ENCODE assay signal across 1 cellular context in genomic region chr17:50150354-50151040, GRCh38.
TF ChIP-seq lines count a peak whose summit lies in the region.

Gene PPP1R9B (minus strand): TSS chr17:50150677. CDS start chr17:50150513, 164 bp downstream.

TF ChIP-seq in K562, 482 proteins besides CTCF, POLR2A, EP300 and RAD21 (continued from another document):
- TF ChIP-seq AFF4 (CRISPR knock-in tag; IDR thresholded peaks at IDR 0.05) (0 out of 2 replicates have a peak, but pooled peaks have one; percentile 49), ERF (CRISPR knock-in tag; IDR thresholded peaks at IDR 0.05) (no peak), KDM4B (IDR thresholded peaks at IDR 0.05; ENCODE audit: borderline replicate concordance in 2 of 2, low read depth in 1 of 2) (no peak), PCBP1 (IDR thresholded peaks at IDR 0.05; ENCODE audit: low read depth, low read length, poor library complexity, severe bottlenecking) (no peak), ZBTB2 (IDR thresholded peaks at IDR 0.05) (no peak), FIP1L1 (IDR thresholded peaks at IDR 0.05; ENCODE audit: low read depth, low read length, poor library complexity, severe bottlenecking) (peak; percentile 69), U2AF2 (optimal IDR thresholded peaks at IDR 0.05; ENCODE audit: low read depth, low read length) (no peak), ZKSCAN1 (IDR thresholded peaks at IDR 0.05; ENCODE audit: low read depth, low read length) (no peak), ZNF589 (CRISPR knock-in tag; IDR thresholded peaks at IDR 0.05; ENCODE audit: low read depth) (0 out of 2 replicates have a peak, but pooled peaks have one; percentile 5), CHCHD3 (CRISPR knock-in tag; IDR thresholded peaks at IDR 0.05) (no peak), ZNF511 (CRISPR knock-in tag; IDR thresholded peaks at IDR 0.05) (0 out of 2 replicates have a peak, but pooled peaks have one; percentile 12), KDM1A (IDR thresholded peaks at IDR 0.05) (no peak), ZC3H11A (IDR thresholded peaks at IDR 0.05; ENCODE audit: low read depth, low read length) (no peak), CEBPB (tag; IDR thresholded peaks at IDR 0.05) (no peak), ZBTB1 (CRISPR knock-in tag; IDR thresholded peaks at IDR 0.05; ENCODE audit: borderline replicate concordance, low read depth) (0 out of 2 replicates have a peak, but pooled peaks have one; percentile 45), MAFK (IDR thresholded peaks at IDR 0.05; ENCODE audit: low read length) (no peak), U2AF1 (optimal IDR thresholded peaks at IDR 0.05; ENCODE audit: low read depth, low read length) (no peak), FOXM1 (IDR thresholded peaks at IDR 0.05; ENCODE audit: low read depth) (no peak), FOXM1 (CRISPR knock-in tag; IDR thresholded peaks at IDR 0.05; ENCODE audit: low read depth) (no peak), MBD2 (IDR thresholded peaks at IDR 0.05; ENCODE audit: borderline replicate concordance, low read depth) (no peak), TRIM24 (IDR thresholded peaks at IDR 0.05) (no peak), KAT7 (CRISPR knock-in tag; IDR thresholded peaks at IDR 0.05; ENCODE audit: borderline replicate concordance) (0 out of 2 replicates have a peak, but pooled peaks have one; percentile 79), RAD51 (IDR thresholded peaks at IDR 0.05; ENCODE audit: borderline replicate concordance, low read depth) (no peak), LCOR (CRISPR knock-in tag; IDR thresholded peaks at IDR 0.05) (peak; percentile 65; the same call in 1 of the 2 replicates), TGIF2 (CRISPR knock-in tag; IDR thresholded peaks at IDR 0.05) (no peak), ZZZ3 (IDR thresholded peaks at IDR 0.05) (no peak), RBBP5 (IDR thresholded peaks at IDR 0.05; ENCODE audit: borderline replicate concordance, insufficient read depth, low read length, poor library complexity, severe bottlenecking) (peak; percentile 19), CHD1 (IDR thresholded peaks at IDR 0.05; ENCODE audit: low read length) (no peak), CREM (IDR thresholded peaks at IDR 0.05; ENCODE audit: low read depth) (no peak), PTRF (tag; IDR thresholded peaks at IDR 0.05) (no peak), ETV6 (IDR thresholded peaks at IDR 0.05; ENCODE audit: borderline replicate concordance in 1 of 2, low read depth in 2 of 2, low read length in 1 of 2) (no peak), ETV6 (CRISPR knock-in tag; IDR thresholded peaks at IDR 0.05; ENCODE audit: borderline replicate concordance) (no peak), ZBTB8A (IDR thresholded peaks at IDR 0.05; ENCODE audit: partially characterized antibody) (no peak), ZNF551 (CRISPR knock-in tag; IDR thresholded peaks at IDR 0.05) (no peak), TAF15 (IDR thresholded peaks at IDR 0.05; ENCODE audit: low read depth, low read length) (no peak), MLLT1 (IDR thresholded peaks at IDR 0.05) (peak in 1 of 2 experiments; percentile 10; a peak in 1 of 4 replicates), SAFB (IDR thresholded peaks at IDR 0.05; ENCODE audit: borderline replicate concordance, low read depth, low read length) (no peak), KLF13 (tag; IDR thresholded peaks at IDR 0.05; ENCODE audit: borderline replicate concordance, low read depth) (no peak), NONO (IDR thresholded peaks at IDR 0.05; ENCODE audit: low read depth in 2 of 2, low read length in 1 of 2) (peak in 1 of 2 experiments; percentile 61; a peak in 1 of 4 replicates), MIER1 (IDR thresholded peaks at IDR 0.05; ENCODE audit: low read depth) (no peak), MCM3 (IDR thresholded peaks at IDR 0.05) (no peak), E2F3 (CRISPR knock-in tag; IDR thresholded peaks at IDR 0.05) (no peak), HNRNPK (IDR thresholded peaks at IDR 0.05; ENCODE audit: low read depth, low read length, poor library complexity, severe bottlenecking) (no peak), CREB3L1 (IDR thresholded peaks at IDR 0.05; ENCODE audit: borderline replicate concordance, low read depth) (no peak), HMBOX1 (IDR thresholded peaks at IDR 0.05) (no peak), L3MBTL2 (IDR thresholded peaks at IDR 0.05) (no peak), GABPB1 (CRISPR knock-in tag; IDR thresholded peaks at IDR 0.05) (0 out of 2 replicates have a peak, but pooled peaks have one; percentile 14), TEAD4 (IDR thresholded peaks at IDR 0.05; ENCODE audit: low read length) (no peak), TEAD4 (CRISPR knock-in tag; IDR thresholded peaks at IDR 0.05; ENCODE audit: borderline replicate concordance) (no peak), ZNF518B (CRISPR knock-in tag; IDR thresholded peaks at IDR 0.05) (no peak), ZFP1 (CRISPR knock-in tag; IDR thresholded peaks at IDR 0.05) (no peak), SMARCE1 (IDR thresholded peaks at IDR 0.05) (no peak)
